ENCODE assay signal across 1 cellular context in the genomic region with DNA sequence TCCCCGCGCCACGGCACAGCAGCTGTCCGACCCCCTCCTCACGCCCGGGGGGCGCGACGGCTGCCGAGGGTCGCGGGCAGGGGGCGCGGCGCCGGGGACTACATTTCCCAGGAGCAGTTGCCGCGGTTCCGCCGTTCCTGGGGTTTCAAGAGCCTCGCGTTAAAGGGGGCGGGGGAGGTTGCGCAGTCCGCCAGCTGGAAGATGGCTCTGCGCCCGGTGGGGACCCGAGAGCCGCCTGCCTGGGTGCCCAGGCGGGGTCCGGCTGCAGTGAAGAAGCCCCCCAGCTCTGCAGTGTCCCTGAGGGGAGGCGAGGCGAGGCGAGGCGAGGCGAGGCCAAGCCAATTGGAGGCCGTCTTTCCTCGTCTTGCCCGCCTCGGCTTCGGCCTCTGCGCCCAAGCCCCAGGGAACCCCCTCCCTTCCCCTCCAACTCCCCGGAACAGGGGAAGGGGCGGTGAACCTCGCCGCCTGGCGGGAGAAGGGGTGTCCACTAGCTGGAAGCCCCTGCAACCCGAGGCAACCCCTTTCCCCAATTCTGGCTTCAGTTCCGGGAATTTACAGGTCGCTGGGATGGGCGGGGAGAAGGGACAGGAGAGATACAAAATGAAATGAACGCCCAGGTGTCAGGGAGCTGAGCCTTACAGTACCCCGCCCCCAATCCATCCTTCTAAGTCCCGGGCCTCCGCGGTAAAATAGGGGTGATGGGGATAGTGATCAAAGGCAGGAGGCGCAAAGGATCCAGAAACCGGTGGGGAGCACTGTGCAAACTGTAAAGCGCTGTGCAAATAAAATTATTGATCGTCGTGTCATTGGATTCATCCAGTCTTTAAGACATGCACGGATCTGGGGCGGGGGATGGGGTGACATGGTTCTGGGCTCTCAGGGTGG.
TF ChIP-seq lines count a peak whose summit lies in the region.

No MANE protein-coding gene starts in this region.

TF ChIP-seq in GM23338, 12 proteins besides CTCF, POLR2A, EP300 and RAD21 (continued from another document):
- TF ChIP-seq, protein P1, sequence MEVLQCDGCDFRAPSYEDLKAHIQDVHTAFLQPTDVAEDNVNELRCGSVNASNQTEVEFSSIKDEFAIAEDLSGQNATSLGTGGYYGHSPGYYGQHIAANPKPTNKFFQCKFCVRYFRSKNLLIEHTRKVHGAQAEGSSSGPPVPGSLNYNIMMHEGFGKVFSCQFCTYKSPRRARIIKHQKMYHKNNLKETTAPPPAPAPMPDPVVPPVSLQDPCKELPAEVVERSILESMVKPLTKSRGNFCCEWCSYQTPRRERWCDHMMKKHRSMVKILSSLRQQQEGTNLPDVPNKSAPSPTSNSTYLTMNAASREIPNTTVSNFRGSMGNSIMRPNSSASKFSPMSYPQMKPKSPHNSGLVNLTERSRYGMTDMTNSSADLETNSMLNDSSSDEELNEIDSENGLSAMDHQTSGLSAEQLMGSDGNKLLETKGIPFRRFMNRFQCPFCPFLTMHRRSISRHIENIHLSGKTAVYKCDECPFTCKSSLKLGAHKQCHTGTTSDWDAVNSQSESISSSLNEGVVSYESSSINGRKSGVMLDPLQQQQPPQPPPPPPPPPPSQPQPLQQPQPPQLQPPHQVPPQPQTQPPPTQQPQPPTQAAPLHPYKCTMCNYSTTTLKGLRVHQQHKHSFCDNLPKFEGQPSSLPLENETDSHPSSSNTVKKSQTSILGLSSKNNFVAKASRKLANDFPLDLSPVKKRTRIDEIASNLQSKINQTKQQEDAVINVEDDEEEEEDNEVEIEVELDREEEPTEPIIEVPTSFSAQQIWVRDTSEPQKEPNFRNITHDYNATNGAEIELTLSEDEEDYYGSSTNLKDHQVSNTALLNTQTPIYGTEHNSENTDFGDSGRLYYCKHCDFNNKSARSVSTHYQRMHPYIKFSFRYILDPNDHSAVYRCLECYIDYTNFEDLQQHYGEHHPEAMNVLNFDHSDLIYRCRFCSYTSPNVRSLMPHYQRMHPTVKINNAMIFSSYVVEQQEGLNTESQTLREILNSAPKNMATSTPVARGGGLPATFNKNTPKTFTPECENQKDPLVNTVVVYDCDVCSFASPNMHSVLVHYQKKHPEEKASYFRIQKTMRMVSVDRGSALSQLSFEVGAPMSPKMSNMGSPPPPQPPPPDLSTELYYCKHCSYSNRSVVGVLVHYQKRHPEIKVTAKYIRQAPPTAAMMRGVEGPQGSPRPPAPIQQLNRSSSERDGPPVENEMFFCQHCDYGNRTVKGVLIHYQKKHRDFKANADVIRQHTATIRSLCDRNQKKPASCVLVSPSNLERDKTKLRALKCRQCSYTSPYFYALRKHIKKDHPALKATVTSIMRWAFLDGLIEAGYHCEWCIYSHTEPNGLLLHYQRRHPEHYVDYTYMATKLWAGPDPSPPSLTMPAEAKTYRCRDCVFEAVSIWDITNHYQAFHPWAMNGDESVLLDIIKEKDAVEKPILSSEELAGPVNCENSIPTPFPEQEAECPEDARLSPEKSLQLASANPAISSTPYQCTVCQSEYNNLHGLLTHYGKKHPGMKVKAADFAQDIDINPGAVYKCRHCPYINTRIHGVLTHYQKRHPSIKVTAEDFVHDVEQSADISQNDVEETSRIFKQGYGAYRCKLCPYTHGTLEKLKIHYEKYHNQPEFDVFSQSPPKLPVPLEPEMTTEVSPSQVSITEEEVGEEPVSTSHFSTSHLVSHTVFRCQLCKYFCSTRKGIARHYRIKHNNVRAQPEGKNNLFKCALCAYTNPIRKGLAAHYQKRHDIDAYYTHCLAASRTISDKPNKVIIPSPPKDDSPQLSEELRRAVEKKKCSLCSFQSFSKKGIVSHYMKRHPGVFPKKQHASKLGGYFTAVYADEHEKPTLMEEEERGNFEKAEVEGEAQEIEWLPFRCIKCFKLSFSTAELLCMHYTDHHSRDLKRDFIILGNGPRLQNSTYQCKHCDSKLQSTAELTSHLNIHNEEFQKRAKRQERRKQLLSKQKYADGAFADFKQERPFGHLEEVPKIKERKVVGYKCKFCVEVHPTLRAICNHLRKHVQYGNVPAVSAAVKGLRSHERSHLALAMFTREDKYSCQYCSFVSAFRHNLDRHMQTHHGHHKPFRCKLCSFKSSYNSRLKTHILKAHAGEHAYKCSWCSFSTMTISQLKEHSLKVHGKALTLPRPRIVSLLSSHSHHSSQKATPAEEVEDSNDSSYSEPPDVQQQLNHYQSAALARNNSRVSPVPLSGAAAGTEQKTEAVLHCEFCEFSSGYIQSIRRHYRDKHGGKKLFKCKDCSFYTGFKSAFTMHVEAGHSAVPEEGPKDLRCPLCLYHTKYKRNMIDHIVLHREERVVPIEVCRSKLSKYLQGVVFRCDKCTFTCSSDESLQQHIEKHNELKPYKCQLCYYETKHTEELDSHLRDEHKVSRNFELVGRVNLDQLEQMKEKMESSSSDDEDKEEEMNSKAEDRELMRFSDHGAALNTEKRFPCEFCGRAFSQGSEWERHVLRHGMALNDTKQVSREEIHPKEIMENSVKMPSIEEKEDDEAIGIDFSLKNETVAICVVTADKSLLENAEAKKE (CRISPR knock-in tag; IDR thresholded peaks at IDR 0.05) = no peak
- TF ChIP-seq EZH2phosphoT487 (IDR thresholded peaks at IDR 0.05; ENCODE audit: unreplicated experiment) (no peak), POLR2AphosphoS5 (IDR thresholded peaks at IDR 0.05; ENCODE audit: low read depth) (peak; percentile 6; the same call in 1 of the 2 replicates), NANOG (IDR thresholded peaks at IDR 0.05; ENCODE audit: borderline replicate concordance) (no peak), EZH2 (IDR thresholded peaks at IDR 0.05; ENCODE audit: low read depth, unreplicated experiment) (no peak), CREB1 (CRISPR knock-in tag; IDR thresholded peaks at IDR 0.05; ENCODE audit: low read depth) (no peak), JUNB (IDR thresholded peaks at IDR 0.05; ENCODE audit: unreplicated experiment) (no peak), STAT1 (IDR thresholded peaks at IDR 0.05; ENCODE audit: unreplicated experiment) (no peak)
- TF ChIP-seq, protein P2, sequence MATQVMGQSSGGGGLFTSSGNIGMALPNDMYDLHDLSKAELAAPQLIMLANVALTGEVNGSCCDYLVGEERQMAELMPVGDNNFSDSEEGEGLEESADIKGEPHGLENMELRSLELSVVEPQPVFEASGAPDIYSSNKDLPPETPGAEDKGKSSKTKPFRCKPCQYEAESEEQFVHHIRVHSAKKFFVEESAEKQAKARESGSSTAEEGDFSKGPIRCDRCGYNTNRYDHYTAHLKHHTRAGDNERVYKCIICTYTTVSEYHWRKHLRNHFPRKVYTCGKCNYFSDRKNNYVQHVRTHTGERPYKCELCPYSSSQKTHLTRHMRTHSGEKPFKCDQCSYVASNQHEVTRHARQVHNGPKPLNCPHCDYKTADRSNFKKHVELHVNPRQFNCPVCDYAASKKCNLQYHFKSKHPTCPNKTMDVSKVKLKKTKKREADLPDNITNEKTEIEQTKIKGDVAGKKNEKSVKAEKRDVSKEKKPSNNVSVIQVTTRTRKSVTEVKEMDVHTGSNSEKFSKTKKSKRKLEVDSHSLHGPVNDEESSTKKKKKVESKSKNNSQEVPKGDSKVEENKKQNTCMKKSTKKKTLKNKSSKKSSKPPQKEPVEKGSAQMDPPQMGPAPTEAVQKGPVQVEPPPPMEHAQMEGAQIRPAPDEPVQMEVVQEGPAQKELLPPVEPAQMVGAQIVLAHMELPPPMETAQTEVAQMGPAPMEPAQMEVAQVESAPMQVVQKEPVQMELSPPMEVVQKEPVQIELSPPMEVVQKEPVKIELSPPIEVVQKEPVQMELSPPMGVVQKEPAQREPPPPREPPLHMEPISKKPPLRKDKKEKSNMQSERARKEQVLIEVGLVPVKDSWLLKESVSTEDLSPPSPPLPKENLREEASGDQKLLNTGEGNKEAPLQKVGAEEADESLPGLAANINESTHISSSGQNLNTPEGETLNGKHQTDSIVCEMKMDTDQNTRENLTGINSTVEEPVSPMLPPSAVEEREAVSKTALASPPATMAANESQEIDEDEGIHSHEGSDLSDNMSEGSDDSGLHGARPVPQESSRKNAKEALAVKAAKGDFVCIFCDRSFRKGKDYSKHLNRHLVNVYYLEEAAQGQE (IDR thresholded peaks at IDR 0.05; ENCODE audit: unreplicated experiment) = no peak
